9 cellular contexts compared by ENCODE assay signal in genomic region chr11:10456519-10456918, GRCh38. TPM values are rescaled to one million over a fixed set of nuclear protein-coding genes. Genes with fewer than 3 reads are reported as not detected.
DNase-seq lines count a peak whose midpoint lies in the region; ATAC-seq, FAIRE-seq and TF ChIP-seq lines count a peak whose summit lies in the region.
"Had no signal": no experiment of that assay in that cellular context is flagged by ENCODE, and none has a peak within 500 bp of the region (broad histone marks: within the 10 kb centered on the region; RNA-seq: fewer than 3 reads in every experiment).

No MANE protein-coding gene starts in this region.

- TF ChIP-seq EP300 in A549 (IDR thresholded peaks at IDR 0.05), result no peak

- peak overlapping the region; percentile 74 to 84 for H3K27ac ChIP-seq in A549
- H3K27ac ChIP-seq in HCT116 (ENCODE audit: low read depth, low read length), result peak overlapping the region; percentile 77
- peak overlapping the region; percentile 74 for H3K27ac ChIP-seq in hepatocyte
- no peak overlapping the region for H3K27ac ChIP-seq in thoracic aorta

- H3K36me3 ChIP-seq in HCT116 (ENCODE audit: control insufficient read depth in 1 of 2, insufficient read depth in 2 of 2, low read length in 2 of 2) (peaks cover 2 to 7% of the 10 kb centered on the region in 2 experiments; a peak in 3 of 4 replicates), hepatocyte (replicated peaks; ENCODE audit: insufficient read depth, low read depth) (no peaks in the 10 kb centered on the region), thoracic aorta (no peaks in the 10 kb centered on the region)

- RAD21 ChIA-PET in HCT116 (lab: Charles Lee; ENCODE audit: low non-redundant PET in 1 of 2, low total read pairs in 2 of 2, uncharacterized antibody in 2 of 2, unreplicated experiment in 2 of 2), result interaction anchor here in 1 of 2 experiments (0.7 kb wide), 1 partner anchor 23 kb away, joined by 3 read pairs; no protein-coding TSS in a partner anchor

- no peak for DNase-seq in A549 (ENCODE audit: low read depth in 1 of 2, low spot score in 1 of 2)
- DNase-seq in HCT116 (ENCODE audit: low read depth, low spot score), result no peak
- no peak for DNase-seq in T-helper 2 cell treated with Interferon-gamma antibody and Interleukin-4, amounts not matched to agents 5 μg/mL and 100 μg/mL, for 36 hours (ENCODE audit: low spot score)
- DNase-seq in hepatocyte (ENCODE audit: low spot score), result no peak
- DNase-seq in thoracic aorta (ENCODE audit: low spot score), result no peak
- no peak for DNase-seq in HuH-7.5 (ENCODE audit: low spot score)
- DNase-seq in NCI-H2196 treated with DMSO at 0.1 percent for 48 hours (lab: John Stamatoyannopoulos, UW; ENCODE audit: unreplicated experiment), result no peak

- H3K4me1 ChIP-seq in A549, result peaks cover 25% of the 10 kb centered on the region
- peaks cover 33 to 61% of the 10 kb centered on the region in 2 experiments for H3K4me1 ChIP-seq in HCT116 (ENCODE audit: control insufficient read depth in 1 of 2, insufficient read depth in 2 of 2, low read length in 2 of 2)
- peaks cover 14% of the 10 kb centered on the region for H3K4me1 ChIP-seq in hepatocyte (ENCODE audit: insufficient read depth)
- peaks cover 0 to 21% of the 10 kb centered on the region in 2 donors for H3K4me1 ChIP-seq in thoracic aorta (ENCODE audit: control insufficient read depth in 1 of 2, low read depth in 2 of 2)

- TF ChIP-seq CTCF in A549 (IDR thresholded peaks at IDR 0.05) (no peak), HCT116 (IDR thresholded peaks at IDR 0.05 in 2 of 3, conservative IDR thresholded peaks at IDR 0.05 in 1 of 3; ENCODE audit: borderline replicate concordance in 1 of 3, insufficient read depth in 1 of 3, low read depth in 2 of 3, low read length in 2 of 3) (no peak), hepatocyte (IDR thresholded peaks at IDR 0.05; ENCODE audit: poor library complexity) (no peak), thoracic aorta (IDR thresholded peaks at IDR 0.05) (no peak)

- H3K9me3 ChIP-seq in A549 (no peaks in the 10 kb centered on the region), HCT116 (ENCODE audit: control insufficient read depth in 1 of 2, insufficient read depth in 1 of 2, low read depth in 1 of 2, low read length in 2 of 2) (no peaks in the 10 kb centered on the region), hepatocyte (ENCODE audit: low read depth) (no peaks in the 10 kb centered on the region), thoracic aorta (no peaks in the 10 kb centered on the region)

- TF ChIP-seq RAD21 in A549 (conservative IDR thresholded peaks at IDR 0.05 in 1 of 2, IDR thresholded peaks at IDR 0.05 in 1 of 2), result no peak
- TF ChIP-seq RAD21 in HCT116 (IDR thresholded peaks at IDR 0.05; ENCODE audit: low read depth), result no peak

- peaks cover 44% of the 10 kb centered on the region for H3K79me2 ChIP-seq in HCT116 (ENCODE audit: insufficient read depth, low read length)
- H3K79me2 ChIP-seq in hepatocyte, result peaks cover 4% of the 10 kb centered on the region

- H4K20me1 ChIP-seq in HCT116 (ENCODE audit: insufficient read depth) (no peaks in the 10 kb centered on the region), hepatocyte (ENCODE audit: insufficient read depth, poor library complexity, severe bottlenecking) (no peaks in the 10 kb centered on the region)

- peaks cover 11% of the 10 kb centered on the region for H3K27me3 Mint-ChIP-seq in T-helper 2 cell treated with Interferon-gamma antibody and Interleukin-4, amounts not matched to agents 5 μg/mL and 100 μg/mL, for 36 hours (ENCODE audit: low read depth)

- ATAC-seq in A549 (no peak), HCT116 (no peak), thoracic aorta (ENCODE audit: insufficient number of reproducible peaks, low FRiP score, low read depth) (no peak), HG03196 (IDR thresholded peaks at IDR 0.05; ENCODE audit: unreplicated experiment) (no peak)

- peak overlapping the region; percentile 36 for H3K4me3 ChIP-seq in A549
- H3K4me3 ChIP-seq in HCT116 (replicated peaks in 1 of 2; ENCODE audit: low read depth in 1 of 2, low read length in 2 of 2), result peak overlapping the region; percentile 62 to 71
- H3K4me3 ChIP-seq in hepatocyte, result no peak overlapping the region
- H3K4me3 ChIP-seq in thoracic aorta, result peak overlapping the region; percentile 59

- no peak for FAIRE-seq in A549 (lab: Jason Lieb, UNC)
- FAIRE-seq: bronchial epithelial cell had no signal

- no peaks in the 10 kb centered on the region for H3K9me3 Mint-ChIP-seq in T-helper 2 cell treated with Interferon-gamma antibody and Interleukin-4, amounts not matched to agents 5 μg/mL and 100 μg/mL, for 36 hours

- H3K27me3 ChIP-seq in HCT116 (ENCODE audit: insufficient read depth, low read length) (no peaks in the 10 kb centered on the region), hepatocyte (no peaks in the 10 kb centered on the region), thoracic aorta (replicated peaks; ENCODE audit: insufficient read depth) (no peaks in the 10 kb centered on the region)

- intact Hi-C loops in HCT116 (cut with micrococcal nuclease), result no loop called here

- TF ChIP-seq POLR2A in A549 (IDR thresholded peaks at IDR 0.05; ENCODE audit: low read length) (no peak), HCT116 (IDR thresholded peaks at IDR 0.05; ENCODE audit: borderline replicate concordance, extremely low read depth, insufficient read depth, insufficient read length) (no peak)

- H2AFZ ChIP-seq in HCT116 (ENCODE audit: low read depth, low read length, poor library complexity, severe bottlenecking) (no peak overlapping the region), hepatocyte (no peak overlapping the region)

- peaks cover 15% of the 10 kb centered on the region for H3K36me3 Mint-ChIP-seq in T-helper 2 cell treated with Interferon-gamma antibody and Interleukin-4, amounts not matched to agents 5 μg/mL and 100 μg/mL, for 36 hours (ENCODE audit: low read depth)

- no TSS peak for BruUV-seq in HCT116 (replicated peaks; lab: Mats Ljungman, UMichigan)

- WGBS in A549 (ENCODE audit: missing lambda C conversion rate), result 92% methylated on average over 3 of the region's 3 CpGs
- WGBS in hepatocyte (ENCODE audit: low lambda C conversion rate, missing lambda C conversion rate), result 84% methylated on average over 3 of the region's 3 CpGs

- peak overlapping the region; percentile 82 for H3K9ac ChIP-seq in HCT116 (ENCODE audit: low read length)

- H3K9me2 ChIP-seq in HCT116 (ENCODE audit: insufficient read depth) (no peaks in the 10 kb centered on the region), hepatocyte (replicated peaks; ENCODE audit: insufficient read depth) (no peaks in the 10 kb centered on the region)

- H3K27ac Mint-ChIP-seq in T-helper 2 cell treated with Interferon-gamma antibody and Interleukin-4, amounts not matched to agents 5 μg/mL and 100 μg/mL, for 36 hours, result peak overlapping the region; percentile 92

- CTCF ChIA-PET in A549 (lab: Yijun Ruan, JAX) (interaction anchor here (1.1 to 2.9 kb wide), 5 partner anchors 12 to 84 kb away, joined by 3 to 17 read pairs (median 4); partner anchors contain the start of gene RNF141), HCT116 (lab: Charles Lee) (interaction anchor here (5.1 kb wide), 1 partner anchor 51 kb away, joined by 24 read pairs; no protein-coding TSS in a partner anchor)

- H3K4me1 Mint-ChIP-seq in T-helper 2 cell treated with Interferon-gamma antibody and Interleukin-4, amounts not matched to agents 5 μg/mL and 100 μg/mL, for 36 hours (ENCODE audit: low read depth), result peaks cover 56% of the 10 kb centered on the region

- POLR2A ChIA-PET in A549 (lab: Yijun Ruan, JAX) (interaction anchor here (1.3 kb wide), 1 partner anchor 90 kb away, joined by 3 read pairs; no protein-coding TSS in a partner anchor), HCT116 (lab: Charles Lee) (interaction anchor here (1.4 kb wide), 1 partner anchor 14 kb away, joined by 3 read pairs; no protein-coding TSS in a partner anchor)

- H3K4me3 Mint-ChIP-seq in T-helper 2 cell treated with Interferon-gamma antibody and Interleukin-4, amounts not matched to agents 5 μg/mL and 100 μg/mL, for 36 hours, result peak overlapping the region; percentile 96

- peak overlapping the region; percentile 88 for H3K4me2 ChIP-seq in A549
- peak overlapping the region; percentile 97 for H3K4me2 ChIP-seq in HCT116 (ENCODE audit: low read length)
- H3K4me2 ChIP-seq in hepatocyte, result peak overlapping the region; percentile 61

TF ChIP-seq in A549, 52 proteins besides CTCF, POLR2A, EP300 and RAD21:
- TF ChIP-seq MAX (IDR thresholded peaks at IDR 0.05), result no peak
- no peak for TF ChIP-seq ZC3H11A (IDR thresholded peaks at IDR 0.05)
- TF ChIP-seq ZSCAN20 (CRISPR knock-in tag; IDR thresholded peaks at IDR 0.05), result no peak

TF ChIP-seq in HCT116, 20 proteins besides CTCF, POLR2A, EP300 and RAD21:
- TF ChIP-seq YY1 (IDR thresholded peaks at IDR 0.05; ENCODE audit: extremely low read depth, insufficient replicate concordance, low read depth, low read length) (no peak), ELF1 (IDR thresholded peaks at IDR 0.05; ENCODE audit: borderline replicate concordance, low read depth) (no peak), POLR2AphosphoS5 (IDR thresholded peaks at IDR 0.05; ENCODE audit: low read depth, low read length) (no peak), ZFX (IDR thresholded peaks at IDR 0.05) (no peak), EZH2phosphoT487 (IDR thresholded peaks at IDR 0.05; ENCODE audit: borderline replicate concordance) (no peak), FOSL1 (IDR thresholded peaks at IDR 0.05; ENCODE audit: low read depth) (no peak), CBX3 (IDR thresholded peaks at IDR 0.05; ENCODE audit: low read depth) (no peak), SRF (IDR thresholded peaks at IDR 0.05; ENCODE audit: low read depth) (no peak), ATF3 (IDR thresholded peaks at IDR 0.05) (no peak), ZNF274 (IDR thresholded peaks at IDR 0.05; ENCODE audit: low read depth, low read length) (no peak), MAX (IDR thresholded peaks at IDR 0.05) (no peak), EGR1 (IDR thresholded peaks at IDR 0.05; ENCODE audit: low read depth) (no peak)

RNA-seq across cellular contexts. Expression of gene AMPD3, which starts 1.5 kb away (rescaled TPM):
- polyA plus RNA-seq in A549 (2011; rRNA removed) (4.7 and 6.6 TPM in 2 replicates), A549 (2017; fragmentation: RNase III; extraction: RNeasy Plus Mini Kit Qiagen cat#74134 plus additional on column Dnase treatment) (2.9 to 3.6 TPM (median 3.1 TPM) in 3 replicates), hepatocyte (1.8 and 3.6 TPM in 2 replicates)
- polyA plus RNA-seq in A549 (2012; cell fraction: cytosol; rRNA removed), result 2.0 and 2.4 TPM in 2 replicates
- polyA plus RNA-seq in A549 (2012; cell fraction: nucleus; rRNA removed), result 5.3 and 6.9 TPM in 2 replicates
- 11.5 and 14.1 TPM in 2 replicates for polyA minus RNA-seq in A549 (2011; rRNA and poly(A)+ RNA removed)
- total RNA-seq in HCT116 (2021; ENCODE audit: unreplicated experiment) (25.9 TPM), hepatocyte (3.4 and 4.1 TPM in 2 replicates), thoracic aorta (10 to 100 TPM in 1 of 2 donors, 1 to 10 TPM in 1; 7.0 to 17.6 TPM)
- 10.8 and 12.3 TPM in 2 replicates for polyA plus RNA-seq in HCT116 (2012)

Comparison
In these comparisons a context has a peak if more than half of its experiments do, and no peak if none do; other contexts are left out.
1. H3K27ac ChIP-seq: peak in A549 (2 of 2), HCT116 (single experiment) and hepatocyte (single experiment); none in thoracic aorta (0 of 2).
2. Peak in every context shown above with its lines, with median percentiles within 50 percentile points of each other: H3K4me2 ChIP-seq.